ENCODE assay signal across 8 cellular contexts in genomic region chr11:44556735-44557409, GRCh38. TPM values are rescaled to one million over a fixed set of nuclear protein-coding genes. Genes with fewer than 3 reads are reported as not detected.
DNase-seq lines count a peak whose midpoint lies in the region; ATAC-seq lines count a peak whose summit lies in the region.

No MANE protein-coding gene starts in this region.

- WGBS in mesodermal cell (ENCODE audit: insufficient coverage in 2 of 2), 2 experiments: 55 to 80% methylated on average over 5 to 9 of the region's 11 CpGs

- H3K4me3 Mint-ChIP-seq in stimulated activated naive CD8-positive, alpha-beta T cell treated with anti-CD3 and anti-CD28 coated beads, Interleukin-15, Interleukin-2, amounts not matched to agents 100 ng/mL and 50 ng/mL, for 24 hours: peak overlapping the region; percentile 33

- H3K4me1 ChIP-seq in mesodermal cell (ENCODE audit: control insufficient read depth, insufficient read depth, low read length, poor library complexity, severe bottlenecking): peaks cover 7% of the 10 kb centered on the region

- H3K9me3 Mint-ChIP-seq in stimulated activated naive CD8-positive, alpha-beta T cell treated with anti-CD3 and anti-CD28 coated beads, Interleukin-15, Interleukin-2, amounts not matched to agents 100 ng/mL and 50 ng/mL, for 24 hours: peaks cover under 1% of the 10 kb centered on the region

- H3K27ac Mint-ChIP-seq in stimulated activated naive CD8-positive, alpha-beta T cell treated with anti-CD3 and anti-CD28 coated beads, Interleukin-15, Interleukin-2, amounts not matched to agents 100 ng/mL and 50 ng/mL, for 24 hours: peak overlapping the region; percentile 85

- no peaks in the 10 kb centered on the region for H3K36me3 ChIP-seq in mesodermal cell (ENCODE audit: control insufficient read depth, insufficient read depth, low read length)

- ATAC-seq in GM21381 (IDR thresholded peaks at IDR 0.05; ENCODE audit: unreplicated experiment): peak; percentile 29

- no peaks in the 10 kb centered on the region for H3K27me3 Mint-ChIP-seq in stimulated activated naive CD8-positive, alpha-beta T cell treated with anti-CD3 and anti-CD28 coated beads, Interleukin-15, Interleukin-2, amounts not matched to agents 100 ng/mL and 50 ng/mL, for 24 hours

- peak overlapping the region; percentile 36 for H3K27ac ChIP-seq in mesodermal cell (ENCODE audit: low read depth, low read length, severe bottlenecking)

- H3K9me3 ChIP-seq in mesodermal cell (ENCODE audit: control insufficient read depth, low read length): no peaks in the 10 kb centered on the region

- peaks cover 46% of the 10 kb centered on the region for H3K4me1 Mint-ChIP-seq in stimulated activated naive CD8-positive, alpha-beta T cell treated with anti-CD3 and anti-CD28 coated beads, Interleukin-15, Interleukin-2, amounts not matched to agents 100 ng/mL and 50 ng/mL, for 24 hours (ENCODE audit: low read depth)

- no peak overlapping the region for H3K4me3 ChIP-seq in mesodermal cell (ENCODE audit: extremely low read depth, insufficient read depth, low read length, poor library complexity, severe bottlenecking)

- H3K36me3 Mint-ChIP-seq in stimulated activated naive CD8-positive, alpha-beta T cell treated with anti-CD3 and anti-CD28 coated beads, Interleukin-15, Interleukin-2, amounts not matched to agents 100 ng/mL and 50 ng/mL, for 24 hours (ENCODE audit: low read depth): no peaks in the 10 kb centered on the region

- DNase-seq in COLO668 (lab: John Stamatoyannopoulos, UW; ENCODE audit: unreplicated experiment) (peak; percentile 58), NCI-H1092 (lab: John Stamatoyannopoulos, UW) (peak; percentile 23), dermis blood vessel endothelial cell (peak; percentile 71), SIG-M5 (lab: John Stamatoyannopoulos, UW) (no peak)
- peak; percentile 77 for DNase-seq in activated CD4-positive, alpha-beta T cell treated with anti-CD3 and anti-CD28 coated beads for 48 hours

RNA-seq across cellular contexts. Expression of gene CD82, which starts 8.6 kb away (rescaled TPM):
- total RNA-seq in dermis blood vessel endothelial cell: 8.5 and 14.1 TPM in 2 replicates
- 34.7 TPM for polyA plus RNA-seq in mesodermal cell (2013, experiment 1 of 2)
- 36.0 TPM for polyA plus RNA-seq in mesodermal cell (2013, experiment 2 of 2)
